In the genomic region with DNA sequence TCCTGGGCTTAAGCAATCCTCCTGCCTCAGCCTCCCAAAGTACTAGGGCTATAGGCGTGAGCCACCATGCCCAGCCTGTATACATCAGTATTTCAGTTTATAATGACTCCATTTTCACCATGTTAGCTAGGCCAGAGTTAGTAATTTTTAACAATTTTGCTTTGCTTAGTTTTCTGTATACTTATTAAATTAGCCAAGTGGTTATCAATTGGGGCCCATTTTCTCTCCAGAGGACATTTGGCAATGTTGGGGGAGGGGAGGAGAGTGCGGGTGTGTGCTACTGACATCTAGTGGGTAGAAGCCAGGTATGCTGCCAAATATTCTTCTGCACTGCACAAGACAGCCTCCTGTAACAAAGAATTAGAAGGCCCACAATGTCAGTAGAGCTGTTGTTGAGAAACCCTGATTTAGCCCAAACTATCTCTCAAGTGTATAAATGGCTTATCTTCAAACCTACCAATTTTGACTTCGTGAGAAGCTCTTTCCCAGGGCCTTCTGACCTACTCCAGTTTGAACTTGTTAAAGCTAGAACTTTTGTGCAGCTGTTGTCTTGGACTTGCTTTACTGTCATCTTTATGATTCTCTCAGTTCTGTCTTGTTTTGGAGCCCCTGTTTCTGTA, we compare ENCODE assay signal across 8 cellular contexts. TPM values are rescaled to one million over a fixed set of nuclear protein-coding genes. Genes with fewer than 3 reads are reported as not detected.
DNase-seq lines count a peak whose midpoint lies in the region; ATAC-seq and TF ChIP-seq lines count a peak whose summit lies in the region.

No MANE protein-coding gene starts in this region.

- no peaks in the 10 kb centered on the region for H3K9me2 ChIP-seq in neural cell (ENCODE audit: insufficient read depth, low read length)

- H3K27ac Mint-ChIP-seq in CD4-positive, alpha-beta T cell: peak overlapping the region; percentile 40

- no peak overlapping the region for H3K27ac ChIP-seq in CD4-positive, alpha-beta T cell (ENCODE audit: low read depth, low read length)
- H3K27ac ChIP-seq in neural cell (ENCODE audit: low read length) (no peak overlapping the region), thoracic aorta (peak overlapping the region in 1 of 2 donors; percentile 30)

- H3K27me3 ChIP-seq in CD4-positive, alpha-beta T cell (ENCODE audit: control insufficient read depth, insufficient read depth, low read length): no peaks in the 10 kb centered on the region
- no peaks in the 10 kb centered on the region for H3K27me3 ChIP-seq in neural cell (ENCODE audit: insufficient read depth, low read depth, low read length)
- no peaks in the 10 kb centered on the region for H3K27me3 ChIP-seq in thoracic aorta (replicated peaks; ENCODE audit: insufficient read depth)

- peaks cover 48% of the 10 kb centered on the region for H3K4me1 Mint-ChIP-seq in CD4-positive, alpha-beta T cell (ENCODE audit: low read depth)

- no peaks in the 10 kb centered on the region for H3F3A ChIP-seq in neural cell (ENCODE audit: insufficient read depth, low read length, poor library complexity, severe bottlenecking)

- no peaks in the 10 kb centered on the region for H4K20me1 ChIP-seq in neural cell (ENCODE audit: insufficient read depth)

- H3K9me3 Mint-ChIP-seq in CD4-positive, alpha-beta T cell: no peaks in the 10 kb centered on the region

- peak overlapping the region; percentile 45 for H3K4me3 Mint-ChIP-seq in CD4-positive, alpha-beta T cell

- no peaks in the 10 kb centered on the region for H3K27me3 Mint-ChIP-seq in CD4-positive, alpha-beta T cell

- TF ChIP-seq RAD21 in neural cell (conservative IDR thresholded peaks at IDR 0.05): no peak

- peaks cover 60 to 95% of the 10 kb centered on the region in 2 donors for H3K4me1 ChIP-seq in thoracic aorta (ENCODE audit: control insufficient read depth in 1 of 2, low read depth in 2 of 2)

- peak; percentile 95 for ATAC-seq in CD4-positive, alpha-beta T cell (ENCODE audit: poor library complexity)
- peak; percentile 86 for ATAC-seq in GM19035 (IDR thresholded peaks at IDR 0.05; ENCODE audit: unreplicated experiment)
- peak; percentile 69 for ATAC-seq in HG03196 (IDR thresholded peaks at IDR 0.05; ENCODE audit: unreplicated experiment)
- no peak for ATAC-seq in thoracic aorta (ENCODE audit: insufficient number of reproducible peaks, low FRiP score, low read depth)

- TF ChIP-seq CTCF in CD4-positive, alpha-beta T cell (IDR thresholded peaks at IDR 0.05): peak; percentile 67
- peak; percentile 92 for TF ChIP-seq CTCF in epithelial cell of proximal tubule (conservative IDR thresholded peaks at IDR 0.05; ENCODE audit: low read depth, low read length)
- TF ChIP-seq CTCF in neural cell (IDR thresholded peaks at IDR 0.05; ENCODE audit: poor library complexity, severe bottlenecking): peak; percentile 57
- peak; percentile 37 for TF ChIP-seq CTCF in thoracic aorta (IDR thresholded peaks at IDR 0.05)

- H3K4me3 ChIP-seq in epithelial cell of proximal tubule (ENCODE audit: low read depth, low read length): no peak overlapping the region
- no peak overlapping the region for H3K4me3 ChIP-seq in neural cell (ENCODE audit: low read length)
- H3K4me3 ChIP-seq in thoracic aorta: no peak overlapping the region

- H2AFZ ChIP-seq in neural cell (ENCODE audit: low read depth, low read length): no peak overlapping the region

- no peak overlapping the region for H3K4me2 ChIP-seq in neural cell (ENCODE audit: low read length)

- H3K9ac ChIP-seq in neural cell (ENCODE audit: low read length): no peak overlapping the region

- POLR2A ChIA-PET in CD4-positive, alpha-beta T cell (lab: Charles Lee): interaction anchor here (1.0 to 1.5 kb wide), 3 partner anchors 8 to 22 kb away, joined by 3 to 4 read pairs (median 4); no protein-coding TSS in a partner anchor

- intact Hi-C loops in CD4-positive, alpha-beta T cell (cut with DNase I, micrococcal nuclease): loop anchor here (1.0 to 10.0 kb wide), 5 partner anchors 16 to 1616 kb away; partner anchors contain the start of gene BTBD10 (in 1 of the 2)

- no peaks in the 10 kb centered on the region for H3K36me3 ChIP-seq in neural cell (ENCODE audit: insufficient read depth, low read length)
- no peaks in the 10 kb centered on the region for H3K36me3 ChIP-seq in thoracic aorta

- peak; percentile 42 to 61 (median 48) for DNase-seq in CD4-positive, alpha-beta T cell
- DNase-seq in NCI-H748 (lab: John Stamatoyannopoulos, UW; ENCODE audit: unreplicated experiment): peak; percentile 67
- peak; percentile 24 to 39 for DNase-seq in activated CD8-positive, alpha-beta memory T cell treated with anti-CD3 and anti-CD28 coated beads for 1 hour (ENCODE audit: extremely low read depth in 1 of 2, low read depth in 1 of 2)
- DNase-seq in epithelial cell of proximal tubule (ENCODE audit: low read depth): no peak
- no peak for DNase-seq in thoracic aorta (ENCODE audit: low spot score)

- no peaks in the 10 kb centered on the region for H3K36me3 Mint-ChIP-seq in CD4-positive, alpha-beta T cell (ENCODE audit: low read depth)

- CTCF ChIA-PET in CD4-positive, alpha-beta T cell (lab: Charles Lee): interaction anchor here (0.7 to 2.4 kb wide), 20 partner anchors 8 to 1056 kb away, joined by 3 to 24 read pairs (median 4); no protein-coding TSS in a partner anchor

- H3K9me3 ChIP-seq in CD4-positive, alpha-beta T cell (ENCODE audit: control insufficient read depth, low read length): no peaks in the 10 kb centered on the region
- H3K9me3 ChIP-seq in neural cell (ENCODE audit: low read length) (no peaks in the 10 kb centered on the region), thoracic aorta (no peaks in the 10 kb centered on the region)

- peaks cover 91% of the 10 kb centered on the region for H3K79me2 ChIP-seq in neural cell (replicated peaks; ENCODE audit: insufficient read depth, low read length)

- no peak for TF ChIP-seq EP300 in neural cell (conservative IDR thresholded peaks at IDR 0.05; ENCODE audit: poor library complexity, severe bottlenecking)

TF ChIP-seq in neural cell, 6 proteins besides CTCF, POLR2A, EP300 and RAD21:
- TF ChIP-seq, protein P1, sequence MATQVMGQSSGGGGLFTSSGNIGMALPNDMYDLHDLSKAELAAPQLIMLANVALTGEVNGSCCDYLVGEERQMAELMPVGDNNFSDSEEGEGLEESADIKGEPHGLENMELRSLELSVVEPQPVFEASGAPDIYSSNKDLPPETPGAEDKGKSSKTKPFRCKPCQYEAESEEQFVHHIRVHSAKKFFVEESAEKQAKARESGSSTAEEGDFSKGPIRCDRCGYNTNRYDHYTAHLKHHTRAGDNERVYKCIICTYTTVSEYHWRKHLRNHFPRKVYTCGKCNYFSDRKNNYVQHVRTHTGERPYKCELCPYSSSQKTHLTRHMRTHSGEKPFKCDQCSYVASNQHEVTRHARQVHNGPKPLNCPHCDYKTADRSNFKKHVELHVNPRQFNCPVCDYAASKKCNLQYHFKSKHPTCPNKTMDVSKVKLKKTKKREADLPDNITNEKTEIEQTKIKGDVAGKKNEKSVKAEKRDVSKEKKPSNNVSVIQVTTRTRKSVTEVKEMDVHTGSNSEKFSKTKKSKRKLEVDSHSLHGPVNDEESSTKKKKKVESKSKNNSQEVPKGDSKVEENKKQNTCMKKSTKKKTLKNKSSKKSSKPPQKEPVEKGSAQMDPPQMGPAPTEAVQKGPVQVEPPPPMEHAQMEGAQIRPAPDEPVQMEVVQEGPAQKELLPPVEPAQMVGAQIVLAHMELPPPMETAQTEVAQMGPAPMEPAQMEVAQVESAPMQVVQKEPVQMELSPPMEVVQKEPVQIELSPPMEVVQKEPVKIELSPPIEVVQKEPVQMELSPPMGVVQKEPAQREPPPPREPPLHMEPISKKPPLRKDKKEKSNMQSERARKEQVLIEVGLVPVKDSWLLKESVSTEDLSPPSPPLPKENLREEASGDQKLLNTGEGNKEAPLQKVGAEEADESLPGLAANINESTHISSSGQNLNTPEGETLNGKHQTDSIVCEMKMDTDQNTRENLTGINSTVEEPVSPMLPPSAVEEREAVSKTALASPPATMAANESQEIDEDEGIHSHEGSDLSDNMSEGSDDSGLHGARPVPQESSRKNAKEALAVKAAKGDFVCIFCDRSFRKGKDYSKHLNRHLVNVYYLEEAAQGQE (IDR thresholded peaks at IDR 0.05; ENCODE audit: borderline replicate concordance): no peak
- TF ChIP-seq SMC3 (conservative IDR thresholded peaks at IDR 0.05; ENCODE audit: poor library complexity): peak; percentile 17

RNA-seq across cellular contexts. Expression of gene USP47, which starts 7.5 kb away (rescaled TPM):
- 100 to 1,000 TPM in 1 of 2 experiments, 10 to 100 TPM in 1; 97.0 to 100 TPM for total RNA-seq in CD4-positive, alpha-beta T cell
- total RNA-seq in epithelial cell of proximal tubule (21.3 and 32.6 TPM in 2 replicates), thoracic aorta (10 to 100 TPM; 55.0 to 86.4 TPM)
- polyA plus RNA-seq in neural cell: 89.6 and 92.6 TPM in 2 replicates
- polyA minus RNA-seq in neural cell: 213 and 248 TPM in 2 replicates

Comparison
In these comparisons a context has a peak if more than half of its experiments do, and no peak if none do; other contexts are left out.
1. DNase-seq: peak in CD4-positive, alpha-beta T cell (10 of 10), NCI-H748 (single experiment) and activated CD8-positive, alpha-beta memory T cell treated with anti-CD3 and anti-CD28 coated beads for 1 hour (2 of 2); none in epithelial cell of proximal tubule (single experiment) and thoracic aorta (single experiment).
2. CTCF ChIP-seq: peak in every context shown above with its lines; median percentile 92 in epithelial cell of proximal tubule; 67 in CD4-positive, alpha-beta T cell; 57 in neural cell; 37 in thoracic aorta.